Comparison of ENCODE assay signal across 15 cellular contexts in genomic region chr7:76129366-76129765, GRCh38.
DNase-seq lines count a peak whose midpoint lies in the region; ATAC-seq, FAIRE-seq and TF ChIP-seq lines count a peak whose summit lies in the region.
"Had no signal": no experiment of that assay in that cellular context is flagged by ENCODE, and none has a peak within 500 bp of the region (broad histone marks: within the 10 kb centered on the region; RNA-seq: fewer than 3 reads in every experiment).

No MANE protein-coding gene starts in this region.

- no peak for FAIRE-seq in astrocyte (lab: Jason Lieb, UNC)

- no peak overlapping the region for H3K4me2 ChIP-seq in astrocyte (ENCODE audit: low read length)

- no peak overlapping the region for H2AFZ ChIP-seq in astrocyte (ENCODE audit: low read depth, low read length)

- H3K27me3 Mint-ChIP-seq in HFFc6 (ENCODE audit: insufficient read depth) = peaks cover 28% of the 10 kb centered on the region
- peaks cover 15% of the 10 kb centered on the region for H3K27me3 Mint-ChIP-seq in astrocyte (ENCODE audit: low read depth, unreplicated experiment)

- H3K9me3 ChIP-seq in astrocyte (ENCODE audit: insufficient read depth, low read depth, low read length) = no peaks in the 10 kb centered on the region
- H3K9me3 ChIP-seq: Peyer's patch had no signal

- H3K79me2 ChIP-seq in astrocyte (ENCODE audit: insufficient read depth, low read length) = no peaks in the 10 kb centered on the region

- H3K27me3 ChIP-seq in astrocyte (ENCODE audit: insufficient read depth, low read length) = peaks cover 9% of the 10 kb centered on the region
- H3K27me3 ChIP-seq: Peyer's patch had no signal

- no peaks in the 10 kb centered on the region for H3K36me3 ChIP-seq in astrocyte (ENCODE audit: insufficient read depth, low read length)
- H3K36me3 ChIP-seq: Peyer's patch had no signal

- H3K36me3 Mint-ChIP-seq in HFFc6 (ENCODE audit: low read depth) (no peaks in the 10 kb centered on the region), astrocyte (ENCODE audit: low read depth, unreplicated experiment) (no peaks in the 10 kb centered on the region)

- H3K4me3 ChIP-seq in AG10803 (ENCODE audit: low read length) (no peak overlapping the region), astrocyte (ENCODE audit: insufficient read depth, low read depth, low read length) (no peak overlapping the region)
- H3K4me3 ChIP-seq: K562, Peyer's patch had no signal

- peak overlapping the region; percentile 7; the same call in 1 of the 2 replicates for H3K4me3 Mint-ChIP-seq in HFFc6
- H3K4me3 Mint-ChIP-seq in astrocyte (ENCODE audit: unreplicated experiment) = no peak overlapping the region

- H3K4me1 Mint-ChIP-seq in HFFc6 (ENCODE audit: low read depth) (no peaks in the 10 kb centered on the region), astrocyte (ENCODE audit: low read depth, unreplicated experiment) (peaks cover 4% of the 10 kb centered on the region)

- no peaks in the 10 kb centered on the region for H3K4me1 ChIP-seq in astrocyte (ENCODE audit: insufficient read depth, low read length)
- H3K4me1 ChIP-seq: Peyer's patch had no signal

- H4K20me1 ChIP-seq in astrocyte (ENCODE audit: insufficient read depth, low read length) = no peaks in the 10 kb centered on the region

- no peak for ATAC-seq in HG02623 (IDR thresholded peaks at IDR 0.05; ENCODE audit: unreplicated experiment)
- ATAC-seq in HG03095 (IDR thresholded peaks at IDR 0.05; ENCODE audit: unreplicated experiment) = no peak
- ATAC-seq: K562 had no signal

- no peak overlapping the region for H3K27ac ChIP-seq in astrocyte (ENCODE audit: low read depth, low read length)
- H3K27ac ChIP-seq: Peyer's patch had no signal

- no peak for TF ChIP-seq CTCF in AG10803 (conservative IDR thresholded peaks at IDR 0.05; ENCODE audit: low read length)
- no peak for TF ChIP-seq CTCF in HFFc6 (IDR thresholded peaks at IDR 0.05)
- no peak for TF ChIP-seq CTCF in astrocyte (IDR thresholded peaks at IDR 0.05; ENCODE audit: insufficient read depth, low read depth, low read length)

- peak overlapping the region; percentile 12 for H3K9ac ChIP-seq in astrocyte (ENCODE audit: low read length)

- no peaks in the 10 kb centered on the region for H3K9me3 Mint-ChIP-seq in HFFc6
- no peaks in the 10 kb centered on the region for H3K9me3 Mint-ChIP-seq in astrocyte (ENCODE audit: unreplicated experiment)

- H3K27ac Mint-ChIP-seq in HFFc6 = no peak overlapping the region
- H3K27ac Mint-ChIP-seq in astrocyte (ENCODE audit: unreplicated experiment) = no peak overlapping the region

- DNase-seq in AG10803 (ENCODE audit: low read depth) = peak; percentile 46
- DNase-seq in HFFc6 = no peak
- DNase-seq in astrocyte (ENCODE audit: low read depth) = peak; percentile 20
- peak; percentile 34 for DNase-seq in iris pigment epithelial cell (ENCODE audit: low read depth)
- DNase-seq in NK-92 (lab: John Stamatoyannopoulos, UW; ENCODE audit: unreplicated experiment) = no peak
- DNase-seq in SIG-M5 (lab: John Stamatoyannopoulos, UW) = no peak
- DNase-seq: C1 segment of cervical spinal cord, H7, NCI-H1048, NCI-H69, Peyer's patch, SHP77 had no signal

Comparison
In these comparisons a context has a peak if more than half of its experiments do, and no peak if none do; other contexts are left out.
1. DNase-seq: peak in AG10803 (single experiment), astrocyte (single experiment) and iris pigment epithelial cell (single experiment); none in HFFc6 (single experiment), NK-92 (single experiment) and SIG-M5 (single experiment).